Comparison of ENCODE assay signal across 1 cellular context in the genomic region with DNA sequence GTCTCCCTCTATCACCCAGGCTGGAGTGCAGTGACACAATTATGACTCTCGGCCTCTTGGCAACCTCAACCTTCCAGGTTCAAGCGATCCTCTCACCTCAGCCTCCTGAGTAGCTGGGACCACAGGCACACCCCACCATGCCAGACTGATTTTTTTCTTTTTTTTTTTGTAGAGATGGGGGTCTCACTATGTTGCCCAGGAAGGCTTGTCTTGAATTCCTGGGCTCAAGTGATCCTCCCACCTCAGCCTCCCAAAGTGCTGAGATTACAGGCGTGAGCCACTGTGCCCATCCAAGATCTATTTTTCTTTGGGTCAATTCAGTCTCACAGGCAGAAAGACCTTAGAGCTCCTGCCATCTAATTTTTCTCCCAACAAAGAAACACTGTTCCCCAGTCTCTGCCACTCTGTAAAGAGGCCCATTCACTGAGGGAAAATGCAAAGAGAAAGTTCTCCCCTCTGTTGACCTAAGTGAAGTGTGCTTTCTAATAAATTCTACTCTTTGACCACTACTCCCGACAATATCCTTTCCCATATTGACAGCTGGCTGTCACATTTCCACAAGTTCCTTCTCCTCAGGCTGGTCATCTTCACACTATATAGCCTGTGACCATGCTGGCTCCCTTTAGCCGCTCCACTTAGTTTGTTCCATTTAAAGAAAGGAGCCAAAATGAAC.
A peak's percentile ranks its signal among the peaks of the same experiment; 100 is the strongest.
TF ChIP-seq lines count a peak whose summit lies in the region.

No MANE protein-coding gene starts in this region.

TF ChIP-seq in HepG2, 621 proteins besides CTCF, POLR2A, EP300 and RAD21 (continues in another document):
- TF ChIP-seq ERF (CRISPR knock-in tag; IDR thresholded peaks at IDR 0.05) = 0 out of 2 replicates have a peak, but pooled peaks have one; percentile 40
- no peak for TF ChIP-seq PAX8 (CRISPR knock-in tag; IDR thresholded peaks at IDR 0.05; ENCODE audit: borderline replicate concordance)
- no peak for TF ChIP-seq ZKSCAN1 (IDR thresholded peaks at IDR 0.05; ENCODE audit: low read length)
- TF ChIP-seq HOXD1 (CRISPR knock-in tag; IDR thresholded peaks at IDR 0.05) = no peak
- no peak for TF ChIP-seq ZSCAN31 (CRISPR knock-in tag; IDR thresholded peaks at IDR 0.05; ENCODE audit: low read depth)
- TF ChIP-seq, protein P1, sequence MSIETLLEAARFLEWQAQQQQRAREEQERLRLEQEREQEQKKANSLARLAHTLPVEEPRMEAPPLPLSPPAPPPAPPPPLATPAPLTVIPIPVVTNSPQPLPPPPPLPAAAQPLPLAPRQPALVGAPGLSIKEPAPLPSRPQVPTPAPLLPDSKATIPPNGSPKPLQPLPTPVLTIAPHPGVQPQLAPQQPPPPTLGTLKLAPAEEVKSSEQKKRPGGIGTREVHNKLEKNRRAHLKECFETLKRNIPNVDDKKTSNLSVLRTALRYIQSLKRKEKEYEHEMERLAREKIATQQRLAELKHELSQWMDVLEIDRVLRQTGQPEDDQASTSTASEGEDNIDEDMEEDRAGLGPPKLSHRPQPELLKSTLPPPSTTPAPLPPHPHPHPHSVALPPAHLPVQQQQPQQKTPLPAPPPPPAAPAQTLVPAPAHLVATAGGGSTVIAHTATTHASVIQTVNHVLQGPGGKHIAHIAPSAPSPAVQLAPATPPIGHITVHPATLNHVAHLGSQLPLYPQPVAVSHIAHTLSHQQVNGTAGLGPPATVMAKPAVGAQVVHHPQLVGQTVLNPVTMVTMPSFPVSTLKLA (IDR thresholded peaks at IDR 0.05) = no peak
- TF ChIP-seq HNF4G (IDR thresholded peaks at IDR 0.05; ENCODE audit: borderline replicate concordance, low read depth, low read length) = peak; percentile 27; the same call in 1 of the 2 replicates
- TF ChIP-seq HNF4G (CRISPR knock-in tag; IDR thresholded peaks at IDR 0.05; ENCODE audit: borderline replicate concordance, low read depth) = no peak
- TF ChIP-seq NR2F6 (IDR thresholded peaks at IDR 0.05) = no peak
- TF ChIP-seq NR2F6 (CRISPR knock-in tag; IDR thresholded peaks at IDR 0.05) = peak; percentile 39; the same call in 1 of the 2 replicates
- TF ChIP-seq NCOR1 (IDR thresholded peaks at IDR 0.05; ENCODE audit: borderline replicate concordance, low read length) = 0 out of 2 replicates have a peak, but pooled peaks have one; percentile 30
- TF ChIP-seq CCAR2 (optimal IDR thresholded peaks at IDR 0.05; ENCODE audit: low read depth, low read length) = no peak
- TF ChIP-seq FOXA1 (IDR thresholded peaks at IDR 0.05) = no peak
- TF ChIP-seq FOXA1 (CRISPR knock-in tag; IDR thresholded peaks at IDR 0.05) = peak; percentile 70
- TF ChIP-seq IRX3 (CRISPR knock-in tag; IDR thresholded peaks at IDR 0.05; ENCODE audit: borderline replicate concordance, low read depth) = no peak
- TF ChIP-seq SALL1 (CRISPR knock-in tag; IDR thresholded peaks at IDR 0.05) = no peak; the same call in 1 of the 2 replicates
- TF ChIP-seq, protein P2, sequence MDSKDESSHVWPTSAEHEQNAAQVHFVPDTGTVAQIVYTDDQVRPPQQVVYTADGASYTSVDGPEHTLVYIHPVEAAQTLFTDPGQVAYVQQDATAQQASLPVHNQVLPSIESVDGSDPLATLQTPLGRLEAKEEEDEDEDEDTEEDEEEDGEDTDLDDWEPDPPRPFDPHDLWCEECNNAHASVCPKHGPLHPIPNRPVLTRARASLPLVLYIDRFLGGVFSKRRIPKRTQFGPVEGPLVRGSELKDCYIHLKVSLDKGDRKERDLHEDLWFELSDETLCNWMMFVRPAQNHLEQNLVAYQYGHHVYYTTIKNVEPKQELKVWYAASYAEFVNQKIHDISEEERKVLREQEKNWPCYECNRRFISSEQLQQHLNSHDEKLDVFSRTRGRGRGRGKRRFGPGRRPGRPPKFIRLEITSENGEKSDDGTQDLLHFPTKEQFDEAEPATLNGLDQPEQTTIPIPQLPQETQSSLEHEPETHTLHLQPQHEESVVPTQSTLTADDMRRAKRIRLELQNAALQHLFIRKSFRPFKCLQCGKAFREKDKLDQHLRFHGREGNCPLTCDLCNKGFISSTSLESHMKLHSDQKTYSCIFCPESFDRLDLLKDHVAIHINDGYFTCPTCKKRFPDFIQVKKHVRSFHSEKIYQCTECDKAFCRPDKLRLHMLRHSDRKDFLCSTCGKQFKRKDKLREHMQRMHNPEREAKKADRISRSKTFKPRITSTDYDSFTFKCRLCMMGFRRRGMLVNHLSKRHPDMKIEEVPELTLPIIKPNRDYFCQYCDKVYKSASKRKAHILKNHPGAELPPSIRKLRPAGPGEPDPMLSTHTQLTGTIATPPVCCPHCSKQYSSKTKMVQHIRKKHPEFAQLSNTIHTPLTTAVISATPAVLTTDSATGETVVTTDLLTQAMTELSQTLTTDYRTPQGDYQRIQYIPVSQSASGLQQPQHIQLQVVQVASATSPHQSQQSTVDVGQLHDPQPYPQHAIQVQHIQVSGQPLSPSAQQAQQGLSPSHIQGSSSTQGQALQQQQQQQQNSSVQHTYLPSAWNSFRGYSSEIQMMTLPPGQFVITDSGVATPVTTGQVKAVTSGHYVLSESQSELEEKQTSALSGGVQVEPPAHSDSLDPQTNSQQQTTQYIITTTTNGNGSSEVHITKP (CRISPR knock-in tag; IDR thresholded peaks at IDR 0.05; ENCODE audit: low read depth) = no peak
- no peak for TF ChIP-seq TFDP2 (CRISPR knock-in tag; IDR thresholded peaks at IDR 0.05)
- TF ChIP-seq RARA (CRISPR knock-in tag; IDR thresholded peaks at IDR 0.05) = peak; percentile 68
- no peak for TF ChIP-seq ZFP36 (IDR thresholded peaks at IDR 0.05; ENCODE audit: borderline replicate concordance, low read depth, low read length, partially characterized antibody)
- peak; percentile 36; the same call in 1 of the 2 replicates for TF ChIP-seq MIXL1 (CRISPR knock-in tag; IDR thresholded peaks at IDR 0.05)
- no peak for TF ChIP-seq ZNF10 (CRISPR knock-in tag; IDR thresholded peaks at IDR 0.05; ENCODE audit: borderline replicate concordance, low read depth)
- peak; percentile 84 for TF ChIP-seq ZNF770 (CRISPR knock-in tag; IDR thresholded peaks at IDR 0.05)
- no peak for TF ChIP-seq SOX6 (IDR thresholded peaks at IDR 0.05)
- peak; percentile 47 for TF ChIP-seq SOX6 (CRISPR knock-in tag; IDR thresholded peaks at IDR 0.05)
- no peak for TF ChIP-seq CREB1 (IDR thresholded peaks at IDR 0.05)
- no peak for TF ChIP-seq CREB1 (CRISPR knock-in tag; IDR thresholded peaks at IDR 0.05)
- TF ChIP-seq NCOA2 (CRISPR knock-in tag; IDR thresholded peaks at IDR 0.05) = peak; percentile 62
- peak; percentile 55 for TF ChIP-seq GATAD2A (CRISPR knock-in tag; IDR thresholded peaks at IDR 0.05)
- TF ChIP-seq, protein P3, sequence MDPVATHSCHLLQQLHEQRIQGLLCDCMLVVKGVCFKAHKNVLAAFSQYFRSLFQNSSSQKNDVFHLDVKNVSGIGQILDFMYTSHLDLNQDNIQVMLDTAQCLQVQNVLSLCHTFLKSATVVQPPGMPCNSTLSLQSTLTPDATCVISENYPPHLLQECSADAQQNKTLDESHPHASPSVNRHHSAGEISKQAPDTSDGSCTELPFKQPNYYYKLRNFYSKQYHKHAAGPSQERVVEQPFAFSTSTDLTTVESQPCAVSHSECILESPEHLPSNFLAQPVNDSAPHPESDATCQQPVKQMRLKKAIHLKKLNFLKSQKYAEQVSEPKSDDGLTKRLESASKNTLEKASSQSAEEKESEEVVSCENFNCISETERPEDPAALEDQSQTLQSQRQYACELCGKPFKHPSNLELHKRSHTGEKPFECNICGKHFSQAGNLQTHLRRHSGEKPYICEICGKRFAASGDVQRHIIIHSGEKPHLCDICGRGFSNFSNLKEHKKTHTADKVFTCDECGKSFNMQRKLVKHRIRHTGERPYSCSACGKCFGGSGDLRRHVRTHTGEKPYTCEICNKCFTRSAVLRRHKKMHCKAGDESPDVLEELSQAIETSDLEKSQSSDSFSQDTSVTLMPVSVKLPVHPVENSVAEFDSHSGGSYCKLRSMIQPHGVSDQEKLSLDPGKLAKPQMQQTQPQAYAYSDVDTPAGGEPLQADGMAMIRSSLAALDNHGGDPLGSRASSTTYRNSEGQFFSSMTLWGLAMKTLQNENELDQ (CRISPR knock-in tag; IDR thresholded peaks at IDR 0.05; ENCODE audit: borderline replicate concordance) = no peak
- peak; percentile 39; the same call in 1 of the 2 replicates for TF ChIP-seq ZNF331 (CRISPR knock-in tag; IDR thresholded peaks at IDR 0.05)
- no peak for TF ChIP-seq ZMYM4 (CRISPR knock-in tag; IDR thresholded peaks at IDR 0.05)
- TF ChIP-seq PITX1 (CRISPR knock-in tag; IDR thresholded peaks at IDR 0.05) = 0 out of 2 replicates have a peak, but pooled peaks have one; percentile 18
- no peak for TF ChIP-seq NR2F1 (CRISPR knock-in tag; IDR thresholded peaks at IDR 0.05)
- TF ChIP-seq NFIC (IDR thresholded peaks at IDR 0.05; ENCODE audit: low read length) = no peak
- TF ChIP-seq, protein P4, sequence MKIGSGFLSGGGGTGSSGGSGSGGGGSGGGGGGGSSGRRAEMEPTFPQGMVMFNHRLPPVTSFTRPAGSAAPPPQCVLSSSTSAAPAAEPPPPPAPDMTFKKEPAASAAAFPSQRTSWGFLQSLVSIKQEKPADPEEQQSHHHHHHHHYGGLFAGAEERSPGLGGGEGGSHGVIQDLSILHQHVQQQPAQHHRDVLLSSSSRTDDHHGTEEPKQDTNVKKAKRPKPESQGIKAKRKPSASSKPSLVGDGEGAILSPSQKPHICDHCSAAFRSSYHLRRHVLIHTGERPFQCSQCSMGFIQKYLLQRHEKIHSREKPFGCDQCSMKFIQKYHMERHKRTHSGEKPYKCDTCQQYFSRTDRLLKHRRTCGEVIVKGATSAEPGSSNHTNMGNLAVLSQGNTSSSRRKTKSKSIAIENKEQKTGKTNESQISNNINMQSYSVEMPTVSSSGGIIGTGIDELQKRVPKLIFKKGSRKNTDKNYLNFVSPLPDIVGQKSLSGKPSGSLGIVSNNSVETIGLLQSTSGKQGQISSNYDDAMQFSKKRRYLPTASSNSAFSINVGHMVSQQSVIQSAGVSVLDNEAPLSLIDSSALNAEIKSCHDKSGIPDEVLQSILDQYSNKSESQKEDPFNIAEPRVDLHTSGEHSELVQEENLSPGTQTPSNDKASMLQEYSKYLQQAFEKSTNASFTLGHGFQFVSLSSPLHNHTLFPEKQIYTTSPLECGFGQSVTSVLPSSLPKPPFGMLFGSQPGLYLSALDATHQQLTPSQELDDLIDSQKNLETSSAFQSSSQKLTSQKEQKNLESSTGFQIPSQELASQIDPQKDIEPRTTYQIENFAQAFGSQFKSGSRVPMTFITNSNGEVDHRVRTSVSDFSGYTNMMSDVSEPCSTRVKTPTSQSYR (CRISPR knock-in tag; IDR thresholded peaks at IDR 0.05; ENCODE audit: borderline replicate concordance) = no peak
- TF ChIP-seq ZXDC (CRISPR knock-in tag; IDR thresholded peaks at IDR 0.05) = no peak
- TF ChIP-seq KLF6 (CRISPR knock-in tag; IDR thresholded peaks at IDR 0.05) = no peak
- no peak for TF ChIP-seq GABPB1 (CRISPR knock-in tag; IDR thresholded peaks at IDR 0.05)
- TF ChIP-seq SOX5 (CRISPR knock-in tag; IDR thresholded peaks at IDR 0.05; ENCODE audit: borderline replicate concordance) = 0 out of 2 replicates have a peak, but pooled peaks have one; percentile 35
- TF ChIP-seq MEIS2 (CRISPR knock-in tag; IDR thresholded peaks at IDR 0.05) = peak; percentile 80; the same call in 1 of the 2 replicates
- no peak for TF ChIP-seq ARNT (IDR thresholded peaks at IDR 0.05)
- no peak for TF ChIP-seq ZNF468 (CRISPR knock-in tag; IDR thresholded peaks at IDR 0.05)
- TF ChIP-seq XBP1 (CRISPR knock-in tag; IDR thresholded peaks at IDR 0.05) = no peak
- TF ChIP-seq ZSCAN9 (CRISPR knock-in tag; IDR thresholded peaks at IDR 0.05; ENCODE audit: borderline replicate concordance) = peak; percentile 42; the same call in 1 of the 2 replicates
- TF ChIP-seq ZNF12 (CRISPR knock-in tag; IDR thresholded peaks at IDR 0.05) = no peak
- TF ChIP-seq ZNF501 (CRISPR knock-in tag; IDR thresholded peaks at IDR 0.05) = no peak
